ENCODE assay signal across 8 cellular contexts in the genomic region with DNA sequence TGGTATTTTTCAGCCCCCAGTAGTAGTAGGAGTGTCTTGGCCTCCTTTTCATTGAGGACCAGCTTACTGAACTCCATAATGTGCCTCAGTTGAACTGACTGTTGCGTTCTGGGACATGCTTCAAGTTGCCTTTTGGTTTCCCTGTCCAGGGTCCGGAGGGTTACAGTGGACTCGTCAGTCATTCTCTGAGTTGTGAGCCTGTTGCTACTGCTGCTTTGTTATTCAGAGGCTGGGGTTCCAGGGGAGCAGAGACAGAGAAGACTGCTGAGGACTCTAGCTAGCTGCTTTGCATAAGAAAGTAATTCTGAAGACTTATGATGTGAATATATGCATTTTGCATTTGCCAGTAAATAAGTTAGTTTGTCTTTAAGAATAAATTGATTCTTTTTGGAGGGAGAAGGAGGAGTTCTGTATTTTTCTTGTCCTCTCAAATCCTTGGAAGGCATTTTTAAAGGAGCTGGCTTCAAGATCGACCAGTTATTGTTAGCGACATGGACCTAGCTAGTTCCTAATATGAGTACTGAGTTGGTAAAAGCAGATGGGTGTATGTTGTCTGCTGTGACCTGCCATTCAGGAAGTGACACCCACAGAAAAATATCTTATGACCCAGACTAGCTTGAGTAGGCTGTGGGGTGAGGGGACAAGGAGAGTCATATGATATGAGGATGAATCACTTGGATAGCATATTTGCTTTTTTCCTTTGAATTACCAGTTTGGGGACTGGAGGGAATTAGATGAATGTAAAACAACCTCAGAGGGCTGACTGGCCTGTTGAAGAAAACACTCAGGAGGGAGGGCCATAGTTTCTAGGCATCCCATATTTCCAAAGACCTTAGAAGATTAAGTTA. TPM values are rescaled to one million over a fixed set of nuclear protein-coding genes. Genes with fewer than 3 reads are reported as not detected.
DNase-seq lines count a peak whose midpoint lies in the region; ATAC-seq and TF ChIP-seq lines count a peak whose summit lies in the region.

No MANE protein-coding gene starts in this region.

- no peak for TF ChIP-seq CTCF in epithelial cell of proximal tubule (conservative IDR thresholded peaks at IDR 0.05; ENCODE audit: low read depth, low read length)

- peaks cover 8 to 31% (median 14%) of the 10 kb centered on the region in 4 donors for H3K4me1 Mint-ChIP-seq in naive thymus-derived CD8-positive, alpha-beta T cell

- H3K27me3 Mint-ChIP-seq in naive thymus-derived CD8-positive, alpha-beta T cell = no peaks in the 10 kb centered on the region

- H3K4me3 ChIP-seq in epithelial cell of proximal tubule (ENCODE audit: low read depth, low read length) = no peak overlapping the region

- H3K9me3 Mint-ChIP-seq in naive thymus-derived CD8-positive, alpha-beta T cell = no peaks in the 10 kb centered on the region

- peak; percentile 72 for ATAC-seq in GM19463 (IDR thresholded peaks at IDR 0.05; ENCODE audit: unreplicated experiment)
- ATAC-seq in HG03575 (IDR thresholded peaks at IDR 0.05; ENCODE audit: extremely low read depth, insufficient number of reproducible peaks, low FRiP score, unreplicated experiment) = peak; percentile 69
- peak; percentile 99 to 100 for ATAC-seq in activated CD4-positive, CD25-positive, alpha-beta regulatory T cell treated with anti-CD3 and anti-CD28 coated beads, Interleukin-2, amount 50 U/mL, for 24 hours
- peak; percentile 68 to 79 for ATAC-seq in naive thymus-derived CD8-positive, alpha-beta T cell

- POLR2A ChIA-PET in naive thymus-derived CD8-positive, alpha-beta T cell (lab: Charles Lee) = interaction anchor here (1.2 kb wide), 1 partner anchor 8 kb away, joined by 5 read pairs; the partner anchor contains the start of gene PI4K2A

- peak overlapping the region in 5 of 10 donors; percentile 8 to 41 (median 24) for H3K4me3 Mint-ChIP-seq in naive thymus-derived CD8-positive, alpha-beta T cell

- DNase-seq in CD1c-positive myeloid dendritic cell (ENCODE audit: extremely low spot score) (peak; percentile 94), epithelial cell of proximal tubule (ENCODE audit: low read depth) (peak; percentile 63), GM19240 (ENCODE audit: insufficient read length, low spot score) (no peak), GF-D8 (lab: John Stamatoyannopoulos, UW) (no peak)
- DNase-seq in naive thymus-derived CD8-positive, alpha-beta T cell = peak in 2 of 10 donors; percentile 7 to 30

- H3K27ac Mint-ChIP-seq in naive thymus-derived CD8-positive, alpha-beta T cell = peak overlapping the region in 8 of 10 donors; percentile 2 to 89 (median 52)

- peaks cover 6 to 50% (median 14%) of the 10 kb centered on the region in 3 donors for H3K36me3 Mint-ChIP-seq in naive thymus-derived CD8-positive, alpha-beta T cell

RNA-seq across cellular contexts. Expression of gene PI4K2A, which starts 8.3 kb away (rescaled TPM):
- 14.0 and 28.6 TPM in 2 replicates for total RNA-seq in epithelial cell of proximal tubule
- 1 to 10 TPM; 8.8 to 9.4 TPM for total RNA-seq in naive thymus-derived CD8-positive, alpha-beta T cell
- 1 to 10 TPM; 6.5 to 8.9 (median 8.3) TPM for polyA plus RNA-seq in naive thymus-derived CD8-positive, alpha-beta T cell

RNA-seq across cellular contexts. Expression of gene MORN4, which starts 15.5 kb away (rescaled TPM):
- total RNA-seq in epithelial cell of proximal tubule = 3.6 and 5.7 TPM in 2 replicates
- 1 to 10 TPM; 1.6 to 3.1 TPM for total RNA-seq in naive thymus-derived CD8-positive, alpha-beta T cell
- 1 to 10 TPM; 1.9 to 6.2 (median 4.6) TPM for polyA plus RNA-seq in naive thymus-derived CD8-positive, alpha-beta T cell

RNA-seq across cellular contexts. Expression of gene AVPI1, which starts 38.3 kb away (rescaled TPM):
- 6.5 and 12.0 TPM in 2 replicates for total RNA-seq in epithelial cell of proximal tubule
- 1 to 10 TPM; 2.9 to 3.1 TPM for total RNA-seq in naive thymus-derived CD8-positive, alpha-beta T cell
- 1 to 10 TPM; 2.2 to 3.8 (median 3.2) TPM for polyA plus RNA-seq in naive thymus-derived CD8-positive, alpha-beta T cell

RNA-seq across cellular contexts. Expression of gene C10orf62, which starts 59.3 kb away (rescaled TPM):
- 0.12 TPM in 1 of 2 replicates, not detected in the other for total RNA-seq in epithelial cell of proximal tubule
- total RNA-seq in naive thymus-derived CD8-positive, alpha-beta T cell = not detected
- not detected for polyA plus RNA-seq in naive thymus-derived CD8-positive, alpha-beta T cell

Comparison
In these comparisons a context has a peak if more than half of its experiments do, and no peak if none do; other contexts are left out.
1. DNase-seq: peak in CD1c-positive myeloid dendritic cell (single experiment) and epithelial cell of proximal tubule (single experiment); none in GM19240 (single experiment) and GF-D8 (single experiment).
2. Peak in every context shown above with its lines, with median percentiles within 50 percentile points of each other: ATAC-seq.